In the genomic region with DNA sequence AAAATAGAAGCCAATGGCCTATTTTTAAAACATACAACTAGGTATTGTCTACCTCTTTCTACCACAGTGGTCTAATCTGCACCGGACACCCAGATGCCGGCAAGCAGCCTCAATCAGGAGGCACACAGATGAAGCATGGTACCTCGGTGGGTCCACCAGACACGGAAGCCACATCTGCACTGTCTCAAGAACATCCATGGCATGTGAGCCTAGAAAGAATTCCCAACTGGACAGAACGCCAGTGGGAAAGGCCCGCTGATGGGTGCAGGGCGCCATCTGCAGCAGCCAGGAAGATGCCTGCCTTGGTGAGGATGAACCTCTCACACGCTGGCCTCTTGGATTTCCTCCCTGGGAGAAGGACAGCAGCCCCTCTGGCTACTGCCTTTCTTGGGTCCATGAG, we compare ENCODE assay signal across 19 cellular contexts.
DNase-seq lines count a peak whose midpoint lies in the region; ATAC-seq and TF ChIP-seq lines count a peak whose summit lies in the region.
"Had no signal": no experiment of that assay in that cellular context is flagged by ENCODE, and none has a peak within 500 bp of the region (broad histone marks: within the 10 kb centered on the region; RNA-seq: fewer than 3 reads in every experiment).

No MANE protein-coding gene starts in this region.

- no peaks in the 10 kb centered on the region for H3K27me3 Mint-ChIP-seq in activated T-cell treated with anti-CD3 and anti-CD28 coated beads, Interleukin-2, amount 50 U/mL, for 24 hours
- no peaks in the 10 kb centered on the region for H3K27me3 Mint-ChIP-seq in activated T-cell treated with anti-CD3 and anti-CD28 coated beads, Interleukin-2, amount 50 U/mL, for 4 hours (ENCODE audit: low read depth)
- H3K27me3 Mint-ChIP-seq in naive thymus-derived CD8-positive, alpha-beta T cell, result no peaks in the 10 kb centered on the region
- no peaks in the 10 kb centered on the region for H3K27me3 Mint-ChIP-seq in type B pancreatic cell
- no peaks in the 10 kb centered on the region for H3K27me3 Mint-ChIP-seq in CD4-positive, alpha-beta memory T cell
- H3K27me3 Mint-ChIP-seq: activated CD8-positive, alpha-beta T cell treated with anti-CD3 and anti-CD28 coated beads for 36 hours; CD8-positive, alpha-beta memory T cell; stimulated activated naive B cell treated with anti-CD40 and anti-IgM and Interleukin-4, amounts not matched to agents 10 μg/mL and 1 μg/mL and 100 μg/mL, for 72 hours had no signal

- POLR2A ChIA-PET in naive thymus-derived CD8-positive, alpha-beta T cell (lab: Charles Lee), result no interaction called here
- POLR2A ChIA-PET in CD4-positive, alpha-beta memory T cell (lab: Charles Lee; ENCODE audit: partially characterized antibody), result no interaction called here

- no peak for DNase-seq in activated T-cell treated with anti-CD3 and anti-CD28 coated beads, Interleukin-2, amount 50 U/mL, for 24 hours
- DNase-seq in activated T-cell treated with anti-CD3 and anti-CD28 coated beads, Interleukin-2, amount 50 U/mL, for 4 hours, result no peak
- DNase-seq in coronary artery (ENCODE audit: low spot score) (no peak), type B pancreatic cell (ENCODE audit: extremely low spot score, unreplicated experiment) (no peak)
- no peak for DNase-seq in naive thymus-derived CD8-positive, alpha-beta T cell
- DNase-seq in stimulated activated CD4-positive, alpha-beta T cell treated with anti-CD3 and anti-CD28 coated beads, Interleukin-2, amount 100 ng/mL, for 24 hours, result no peak
- DNase-seq in CD4-positive, alpha-beta memory T cell, result no peak
- DNase-seq: activated CD8-positive, alpha-beta T cell treated with anti-CD3 and anti-CD28 coated beads for 36 hours; activated naive CD4-positive, alpha-beta T cell; CD8-positive, alpha-beta memory T cell; midbrain; NCI-H1694 treated with DMSO at 0.1 percent for 48 hours; NCI-H524 treated with DMSO at 0.1 percent for 48 hours; RPMI8226; stimulated activated CD4-positive, alpha-beta T cell treated with anti-CD3 and anti-CD28 coated beads, Interleukin-4, amount 100 ng/mL, for 4 hours; stimulated activated naive B cell treated with anti-CD40 and anti-IgM and Interleukin-4, amounts not matched to agents 10 μg/mL and 1 μg/mL and 100 μg/mL, for 72 hours had no signal

- H3K9me3 ChIP-seq in CD4-positive, alpha-beta memory T cell (ENCODE audit: control insufficient read depth in 1 of 2, low read length in 2 of 2), result no peaks in the 10 kb centered on the region
- H3K9me3 ChIP-seq: A549 had no signal

- peak overlapping the region; percentile 3 for H3K4me3 ChIP-seq in coronary artery
- no peak overlapping the region for H3K4me3 ChIP-seq in CD4-positive, alpha-beta memory T cell (ENCODE audit: low read length in 2 of 2)
- H3K4me3 ChIP-seq: A549 had no signal

- peaks cover 21% of the 10 kb centered on the region for H3K36me3 Mint-ChIP-seq in activated T-cell treated with anti-CD3 and anti-CD28 coated beads, Interleukin-2, amount 50 U/mL, for 24 hours (ENCODE audit: low read depth)
- peaks cover 12% of the 10 kb centered on the region for H3K36me3 Mint-ChIP-seq in activated T-cell treated with anti-CD3 and anti-CD28 coated beads, Interleukin-2, amount 50 U/mL, for 4 hours (ENCODE audit: insufficient read depth)
- peaks cover 0 to 14% (median 11%) of the 10 kb centered on the region in 3 donors for H3K36me3 Mint-ChIP-seq in naive thymus-derived CD8-positive, alpha-beta T cell
- H3K36me3 Mint-ChIP-seq in type B pancreatic cell, result peaks cover 14% of the 10 kb centered on the region
- H3K36me3 Mint-ChIP-seq in CD4-positive, alpha-beta memory T cell, result peaks cover 14 to 21% of the 10 kb centered on the region in 2 donors

- peak overlapping the region; percentile 53 for H3K27ac Mint-ChIP-seq in activated T-cell treated with anti-CD3 and anti-CD28 coated beads, Interleukin-2, amount 50 U/mL, for 24 hours
- H3K27ac Mint-ChIP-seq in naive thymus-derived CD8-positive, alpha-beta T cell, result peak overlapping the region in 9 of 10 donors; percentile 82 to 97 (median 94)
- H3K27ac Mint-ChIP-seq in type B pancreatic cell, result peak overlapping the region; percentile 26
- peak overlapping the region in 1 of 7 donors; percentile 66 for H3K27ac Mint-ChIP-seq in CD4-positive, alpha-beta memory T cell
- H3K27ac Mint-ChIP-seq: stimulated activated naive B cell treated with anti-CD40 and anti-IgM and Interleukin-4, amounts not matched to agents 10 μg/mL and 1 μg/mL and 100 μg/mL, for 72 hours had no signal

- H3K4me3 Mint-ChIP-seq in activated T-cell treated with anti-CD3 and anti-CD28 coated beads, Interleukin-2, amount 50 U/mL, for 24 hours, result no peak overlapping the region
- H3K4me3 Mint-ChIP-seq in activated T-cell treated with anti-CD3 and anti-CD28 coated beads, Interleukin-2, amount 50 U/mL, for 4 hours, result no peak overlapping the region
- no peak overlapping the region for H3K4me3 Mint-ChIP-seq in naive thymus-derived CD8-positive, alpha-beta T cell
- H3K4me3 Mint-ChIP-seq in type B pancreatic cell, result no peak overlapping the region
- H3K4me3 Mint-ChIP-seq in CD4-positive, alpha-beta memory T cell, result no peak overlapping the region
- H3K4me3 Mint-ChIP-seq: activated CD8-positive, alpha-beta T cell treated with anti-CD3 and anti-CD28 coated beads for 36 hours; CD8-positive, alpha-beta memory T cell; stimulated activated naive B cell treated with anti-CD40 and anti-IgM and Interleukin-4, amounts not matched to agents 10 μg/mL and 1 μg/mL and 100 μg/mL, for 72 hours had no signal

- H3K36me3 ChIP-seq in CD4-positive, alpha-beta memory T cell (ENCODE audit: insufficient read depth, low read length), result peaks cover 10% of the 10 kb centered on the region

- peaks cover 24% of the 10 kb centered on the region for H3K4me1 ChIP-seq in CD4-positive, alpha-beta memory T cell (ENCODE audit: insufficient read depth, low read length)
- H3K4me1 ChIP-seq: A549 had no signal

- peak overlapping the region; percentile 97 for H3K27ac ChIP-seq in coronary artery
- no peak overlapping the region for H3K27ac ChIP-seq in CD4-positive, alpha-beta memory T cell (ENCODE audit: low read depth, low read length)
- H3K27ac ChIP-seq: A549, KMS-11 had no signal

- intact Hi-C loops in CD4-positive, alpha-beta memory T cell (cut with micrococcal nuclease), result no loop called here

- ATAC-seq in activated T-cell treated with anti-CD3 and anti-CD28 coated beads, Interleukin-2, amount 50 U/mL, for 4 hours, result no peak
- no peak for ATAC-seq in naive thymus-derived CD8-positive, alpha-beta T cell
- no peak for ATAC-seq in GM18870 (IDR thresholded peaks at IDR 0.05; ENCODE audit: unreplicated experiment)
- ATAC-seq: A549; activated CD8-positive, alpha-beta T cell treated with anti-CD3 and anti-CD28 coated beads for 36 hours; stimulated activated naive B cell treated with anti-CD40 and anti-IgM and Interleukin-4, amounts not matched to agents 10 μg/mL and 1 μg/mL and 100 μg/mL, for 72 hours had no signal

- H3K27me3 ChIP-seq in CD4-positive, alpha-beta memory T cell (ENCODE audit: insufficient read depth, low read length), result no peaks in the 10 kb centered on the region

- TF ChIP-seq CTCF in coronary artery (IDR thresholded peaks at IDR 0.05) (no peak), type B pancreatic cell (conservative IDR thresholded peaks at IDR 0.05) (no peak)

- H3K9me3 Mint-ChIP-seq in activated T-cell treated with anti-CD3 and anti-CD28 coated beads, Interleukin-2, amount 50 U/mL, for 24 hours, result no peaks in the 10 kb centered on the region
- no peaks in the 10 kb centered on the region for H3K9me3 Mint-ChIP-seq in activated T-cell treated with anti-CD3 and anti-CD28 coated beads, Interleukin-2, amount 50 U/mL, for 4 hours
- H3K9me3 Mint-ChIP-seq in naive thymus-derived CD8-positive, alpha-beta T cell, result no peaks in the 10 kb centered on the region
- H3K9me3 Mint-ChIP-seq in type B pancreatic cell, result no peaks in the 10 kb centered on the region
- H3K9me3 Mint-ChIP-seq in CD4-positive, alpha-beta memory T cell, result no peaks in the 10 kb centered on the region
- H3K9me3 Mint-ChIP-seq: activated CD8-positive, alpha-beta T cell treated with anti-CD3 and anti-CD28 coated beads for 36 hours; CD8-positive, alpha-beta memory T cell; stimulated activated naive B cell treated with anti-CD40 and anti-IgM and Interleukin-4, amounts not matched to agents 10 μg/mL and 1 μg/mL and 100 μg/mL, for 72 hours had no signal

- CTCF ChIA-PET in CD4-positive, alpha-beta memory T cell (lab: Charles Lee; ENCODE audit: partially characterized antibody), result interaction anchor here (2.9 kb wide), 1 partner anchor 15 kb away, joined by 8 read pairs; no protein-coding TSS in a partner anchor

- peaks cover 74% of the 10 kb centered on the region for H3K4me1 Mint-ChIP-seq in activated T-cell treated with anti-CD3 and anti-CD28 coated beads, Interleukin-2, amount 50 U/mL, for 24 hours (ENCODE audit: low read depth)
- peaks cover 47% of the 10 kb centered on the region for H3K4me1 Mint-ChIP-seq in activated T-cell treated with anti-CD3 and anti-CD28 coated beads, Interleukin-2, amount 50 U/mL, for 4 hours (ENCODE audit: low read depth)
- H3K4me1 Mint-ChIP-seq in naive thymus-derived CD8-positive, alpha-beta T cell, result peaks cover 40 to 88% (median 72%) of the 10 kb centered on the region in 4 donors
- peaks cover 44% of the 10 kb centered on the region for H3K4me1 Mint-ChIP-seq in type B pancreatic cell (ENCODE audit: unreplicated experiment)
- peaks cover 27 to 66% (median 42%) of the 10 kb centered on the region in 4 donors for H3K4me1 Mint-ChIP-seq in CD4-positive, alpha-beta memory T cell
